In genomic region chr10:50326757-50327701, GRCh38 we compare ENCODE assay signal across 1 cellular context.
TF ChIP-seq lines count a peak whose summit lies in the region.

No MANE protein-coding gene starts in this region.

TF ChIP-seq in A549, 52 proteins besides CTCF, POLR2A, EP300 and RAD21 (continued from another document):
- TF ChIP-seq REST (IDR thresholded peaks at IDR 0.05) (no peak), HOXB5 (CRISPR knock-in tag; IDR thresholded peaks at IDR 0.05) (no peak), ZSCAN20 (CRISPR knock-in tag; IDR thresholded peaks at IDR 0.05) (no peak), ELK1 (IDR thresholded peaks at IDR 0.05; ENCODE audit: low read depth, low read length) (no peak), KDM5A (IDR thresholded peaks at IDR 0.05) (no peak), FOSB (CRISPR knock-in tag; IDR thresholded peaks at IDR 0.05) (no peak), KDM1A (IDR thresholded peaks at IDR 0.05; ENCODE audit: low read depth) (no peak), FOSL2 (IDR thresholded peaks at IDR 0.05) (no peak), FOSL2 (CRISPR knock-in tag; IDR thresholded peaks at IDR 0.05) (no peak), CEBPB (IDR thresholded peaks at IDR 0.05) (no peak), ATOH8 (CRISPR knock-in tag; IDR thresholded peaks at IDR 0.05; ENCODE audit: low read depth) (no peak)
